Comparison of ENCODE assay signal across 8 cellular contexts in the genomic region with DNA sequence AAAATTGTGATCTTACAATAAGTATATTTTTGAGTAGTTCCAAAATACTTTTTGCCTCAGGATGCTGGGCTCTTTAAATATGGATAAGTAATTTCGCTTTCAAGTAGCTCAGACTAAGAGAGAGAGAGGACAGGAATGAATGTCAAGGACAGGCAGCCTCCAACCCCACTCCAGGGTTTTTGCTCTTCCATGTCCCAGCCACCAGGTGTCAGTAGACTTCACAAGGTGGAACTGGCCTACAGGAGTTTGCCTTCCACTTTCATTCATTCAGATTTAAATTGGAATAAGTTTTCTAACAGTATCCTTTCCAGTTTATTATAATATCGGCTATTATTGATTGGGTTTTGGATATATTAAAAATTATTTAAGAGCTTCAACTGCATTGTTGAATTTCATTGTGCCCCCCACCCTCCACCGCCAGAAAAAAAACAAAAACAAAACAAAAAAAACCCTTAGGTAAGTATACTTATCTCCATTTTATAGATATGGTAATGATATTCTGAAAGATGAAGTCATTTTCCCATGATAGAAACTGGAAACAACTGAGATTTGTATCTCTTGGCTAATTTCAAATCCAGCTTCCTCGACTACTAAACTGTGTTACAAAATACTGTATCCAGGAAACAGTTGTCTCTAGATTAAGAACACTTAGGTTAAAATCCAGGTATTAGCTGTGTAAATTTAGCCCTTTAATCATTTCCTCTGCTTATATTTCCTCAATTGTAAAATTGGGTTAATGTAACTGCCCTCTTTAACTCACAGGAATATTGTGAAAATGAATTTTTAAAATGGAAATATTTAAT.
DNase-seq lines count a peak whose midpoint lies in the region; ATAC-seq and TF ChIP-seq lines count a peak whose summit lies in the region.

No MANE protein-coding gene starts in this region.

- H3K27me3 ChIP-seq in SU-DHL-6 (ENCODE audit: low read length) = no peaks in the 10 kb centered on the region

- H2AFZ ChIP-seq in SU-DHL-6 (ENCODE audit: low read depth, low read length, severe bottlenecking) = no peak overlapping the region

- no peaks in the 10 kb centered on the region for H3K9me2 ChIP-seq in SU-DHL-6 (replicated peaks; ENCODE audit: insufficient read depth, low read length)

- H3K9me3 ChIP-seq in SU-DHL-6 (ENCODE audit: insufficient read depth, low read length) = no peaks in the 10 kb centered on the region

- intact Hi-C loops in natural killer cell (cut with micrococcal nuclease) = loop anchor here (5.0 kb wide), 1 partner anchor 822 kb away; no protein-coding TSS in a partner anchor

- no peak overlapping the region for H3K27ac ChIP-seq in SU-DHL-6 (ENCODE audit: low read depth, low read length)

- H3K27me3 Mint-ChIP-seq in natural killer cell (ENCODE audit: low read depth in 2 of 2) = no peaks in the 10 kb centered on the region

- DNase-seq in CMK (ENCODE audit: low read depth) (peak; percentile 11), NCI-H1417 (lab: John Stamatoyannopoulos, UW) (peak; percentile 37 to 79 (median 60)), epithelial cell of proximal tubule (ENCODE audit: low read depth) (no peak), natural killer cell (no peak), T-helper 9 cell (no peak)

- no peaks in the 10 kb centered on the region for H3K36me3 Mint-ChIP-seq in natural killer cell

- peak; percentile 92 for ATAC-seq in GM18858 (IDR thresholded peaks at IDR 0.05; ENCODE audit: unreplicated experiment)
- peak; percentile 90 for ATAC-seq in HG02943 (IDR thresholded peaks at IDR 0.05; ENCODE audit: low read depth, unreplicated experiment)
- ATAC-seq in natural killer cell = peak in 1 of 3 donors; percentile 56

- H3K79me2 ChIP-seq in SU-DHL-6 (ENCODE audit: insufficient read depth, low read length) = no peaks in the 10 kb centered on the region

- H3K36me3 ChIP-seq in SU-DHL-6 (ENCODE audit: low read length) = no peaks in the 10 kb centered on the region

- H3K4me2 ChIP-seq in SU-DHL-6 (ENCODE audit: low read depth, low read length, poor library complexity, severe bottlenecking) = no peak overlapping the region

- no peak overlapping the region for H3K9ac ChIP-seq in SU-DHL-6 (ENCODE audit: low read length)

- TF ChIP-seq CTCF in SU-DHL-6 (IDR thresholded peaks at IDR 0.05; ENCODE audit: insufficient read depth, low read length, poor library complexity, severe bottlenecking) (peak; percentile 64), epithelial cell of proximal tubule (conservative IDR thresholded peaks at IDR 0.05; ENCODE audit: low read depth, low read length) (peak; percentile 99), natural killer cell (IDR thresholded peaks at IDR 0.05) (peak; percentile 10)

- no peak overlapping the region for H3K4me3 Mint-ChIP-seq in natural killer cell

- H4K20me1 ChIP-seq in SU-DHL-6 (ENCODE audit: low read depth, low read length) = no peaks in the 10 kb centered on the region

- no peak overlapping the region for H3K27ac Mint-ChIP-seq in natural killer cell

- H3K4me3 ChIP-seq in SU-DHL-6 (ENCODE audit: insufficient read depth, low read length, poor library complexity, severe bottlenecking) (no peak overlapping the region), epithelial cell of proximal tubule (ENCODE audit: low read depth, low read length) (no peak overlapping the region)

- H3K9me3 Mint-ChIP-seq in natural killer cell = no peaks in the 10 kb centered on the region

- no peaks in the 10 kb centered on the region for H3F3A ChIP-seq in SU-DHL-6 (ENCODE audit: insufficient read depth)

- no peaks in the 10 kb centered on the region for H3K4me1 Mint-ChIP-seq in natural killer cell

Comparison
In these comparisons a context has a peak if more than half of its experiments do, and no peak if none do; other contexts are left out.
1. DNase-seq: peak in CMK (single experiment) and NCI-H1417 (3 of 3); none in epithelial cell of proximal tubule (single experiment), natural killer cell (single experiment) and T-helper 9 cell (single experiment).
2. CTCF ChIP-seq: peak in every context shown above with its lines; median percentile 99 in epithelial cell of proximal tubule; 64 in SU-DHL-6; 10 in natural killer cell.